In the genomic region with DNA sequence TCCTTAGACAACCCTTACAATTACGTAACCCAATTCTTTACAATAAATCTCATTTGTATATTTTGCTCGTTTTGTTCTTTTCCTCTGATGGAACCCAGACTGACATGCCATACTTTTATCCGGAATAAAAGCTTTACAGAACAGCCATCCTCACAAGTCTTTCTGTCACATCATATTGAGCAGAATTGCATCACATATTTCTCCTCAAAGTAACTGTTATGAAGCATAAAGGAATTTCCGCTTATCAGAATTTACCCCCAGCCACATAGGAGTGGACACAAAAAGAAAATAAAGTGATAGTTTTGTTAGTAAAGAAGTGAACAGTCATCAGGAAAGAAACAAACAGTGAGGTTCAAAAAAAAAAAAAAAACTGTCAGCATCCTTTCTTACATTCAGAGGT, we compare ENCODE assay signal across 24 cellular contexts.
"Had no signal": no experiment of that assay in that cellular context is flagged by ENCODE, and none has a peak within 500 bp of the region (broad histone marks: within the 10 kb centered on the region; RNA-seq: fewer than 3 reads in every experiment).

No MANE protein-coding gene starts in this region.

- H3K36me3 ChIP-seq: esophagus muscularis mucosa, heart left ventricle, prostate gland, right lobe of liver, spleen, tibial nerve, upper lobe of right lung, vagina had no signal

- H3K4me3 Mint-ChIP-seq: effector memory CD8-positive, alpha-beta T cell; naive B cell; nephron; stimulated activated naive B cell treated with anti-CD40 and anti-IgM and Interleukin-4, amounts not matched to agents 10 μg/mL and 1 μg/mL and 100 μg/mL, for 72 hours; stimulated activated naive CD8-positive, alpha-beta T cell treated with anti-CD3 and anti-CD28 coated beads, Interleukin-15, amount 100 ng/mL, for 72 hours had no signal

- DNase-seq: effector memory CD8-positive, alpha-beta T cell; foreskin melanocyte; heart left ventricle; hippocampal formation; kidney glomerular epithelial cell; mesendoderm; naive B cell; right lobe of liver; spleen; stimulated activated CD4-positive, alpha-beta T cell treated with anti-CD3 and anti-CD28 coated beads, Interleukin-15, amount 100 ng/mL, for 24 hours; stimulated activated CD4-positive, alpha-beta T cell treated with anti-CD3 and anti-CD28 coated beads, Interleukin-1b, Interleukin-23, amount 100 ng/mL, for 48 hours; stimulated activated CD4-positive, alpha-beta T cell treated with anti-CD3 and anti-CD28 coated beads, Interleukin-4, amount 100 ng/mL, for 24 hours; stimulated activated naive B cell treated with anti-CD40 and anti-IgM and Interleukin-4, amounts not matched to agents 10 μg/mL and 1 μg/mL and 100 μg/mL, for 72 hours; stimulated activated naive CD8-positive, alpha-beta T cell treated with anti-CD3 and anti-CD28 coated beads, Interleukin-15, amount 100 ng/mL, for 72 hours; testis; upper lobe of right lung had no signal

- H3K9ac ChIP-seq: parathyroid adenoma had no signal

- H3K9me3 Mint-ChIP-seq: nephron; stimulated activated naive B cell treated with anti-CD40 and anti-IgM and Interleukin-4, amounts not matched to agents 10 μg/mL and 1 μg/mL and 100 μg/mL, for 72 hours had no signal

- H3K36me3 Mint-ChIP-seq: naive B cell; stimulated activated naive B cell treated with anti-CD40 and anti-IgM and Interleukin-4, amounts not matched to agents 10 μg/mL and 1 μg/mL and 100 μg/mL, for 72 hours had no signal

- ATAC-seq: effector memory CD8-positive, alpha-beta T cell; heart left ventricle; right lobe of liver; stimulated activated naive B cell treated with anti-CD40 and anti-IgM and Interleukin-4, amounts not matched to agents 10 μg/mL and 1 μg/mL and 100 μg/mL, for 72 hours; stimulated activated naive CD8-positive, alpha-beta T cell treated with anti-CD3 and anti-CD28 coated beads, Interleukin-15, amount 100 ng/mL, for 72 hours; upper lobe of right lung had no signal

- H3K4me1 ChIP-seq: esophagus muscularis mucosa, heart left ventricle, parathyroid adenoma, prostate gland, right lobe of liver, spleen, testis, tibial nerve, upper lobe of right lung, vagina had no signal

- H3K27me3 ChIP-seq: esophagus muscularis mucosa, heart left ventricle, right lobe of liver, spleen, testis, tibial nerve, upper lobe of right lung, vagina had no signal

- H3K79me2 ChIP-seq: parathyroid adenoma had no signal

- H3K27me3 Mint-ChIP-seq: effector memory CD8-positive, alpha-beta T cell; naive B cell; stimulated activated naive B cell treated with anti-CD40 and anti-IgM and Interleukin-4, amounts not matched to agents 10 μg/mL and 1 μg/mL and 100 μg/mL, for 72 hours; stimulated activated naive CD8-positive, alpha-beta T cell treated with anti-CD3 and anti-CD28 coated beads, Interleukin-15, amount 100 ng/mL, for 72 hours had no signal

- FAIRE-seq: islet of Langerhans had no signal

- H3K4me1 Mint-ChIP-seq: naive B cell; nephron; stimulated activated naive B cell treated with anti-CD40 and anti-IgM and Interleukin-4, amounts not matched to agents 10 μg/mL and 1 μg/mL and 100 μg/mL, for 72 hours; stimulated activated naive CD8-positive, alpha-beta T cell treated with anti-CD3 and anti-CD28 coated beads, Interleukin-15, amount 100 ng/mL, for 72 hours had no signal

- H3K27ac Mint-ChIP-seq: effector memory CD8-positive, alpha-beta T cell; naive B cell; nephron; stimulated activated naive B cell treated with anti-CD40 and anti-IgM and Interleukin-4, amounts not matched to agents 10 μg/mL and 1 μg/mL and 100 μg/mL, for 72 hours; stimulated activated naive CD8-positive, alpha-beta T cell treated with anti-CD3 and anti-CD28 coated beads, Interleukin-15, amount 100 ng/mL, for 72 hours had no signal

- H3K9me3 ChIP-seq: esophagus muscularis mucosa, heart left ventricle, prostate gland, right lobe of liver, testis, tibial nerve, upper lobe of right lung, vagina had no signal

- H3K27ac ChIP-seq: epithelial cell of prostate, esophagus muscularis mucosa, heart left ventricle, parathyroid adenoma, prostate gland, right lobe of liver, spleen, testis, tibial nerve, upper lobe of right lung, vagina had no signal

- H2AFZ ChIP-seq: parathyroid adenoma had no signal

- H3K4me3 ChIP-seq: esophagus muscularis mucosa, heart left ventricle, prostate gland, right lobe of liver, spleen, testis, tibial nerve, upper lobe of right lung, vagina had no signal
